8 cellular contexts compared by ENCODE assay signal in the genomic region with DNA sequence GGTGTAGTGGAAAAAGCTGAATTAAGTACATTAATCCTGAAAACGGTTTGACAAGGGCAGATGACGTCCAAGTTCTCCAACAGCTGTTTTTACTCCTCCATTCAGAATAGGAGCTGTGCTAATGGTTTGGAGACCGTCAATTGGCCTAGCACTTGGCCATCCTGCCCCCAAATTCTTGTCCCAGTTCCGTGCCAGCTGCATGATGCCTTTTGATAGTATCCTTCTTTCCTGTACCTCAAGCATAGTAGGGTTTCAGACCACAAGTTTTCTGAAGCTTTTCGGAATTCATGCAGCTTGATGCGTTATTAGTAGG. TPM values are rescaled to one million over a fixed set of nuclear protein-coding genes. Genes with fewer than 3 reads are reported as not detected.
DNase-seq lines count a peak whose midpoint lies in the region; ATAC-seq, FAIRE-seq and TF ChIP-seq lines count a peak whose summit lies in the region.

No MANE protein-coding gene starts in this region.

- no peaks in the 10 kb centered on the region for H3K36me3 ChIP-seq in OCI-LY1 (ENCODE audit: insufficient read depth, low read length)
- no peaks in the 10 kb centered on the region for H3K36me3 ChIP-seq in effector memory CD4-positive, alpha-beta T cell (ENCODE audit: control insufficient read depth, insufficient read depth, low read length)
- H3K36me3 ChIP-seq in mucosa of rectum (ENCODE audit: control insufficient read depth in 2 of 2, insufficient read depth in 2 of 2, low read length in 2 of 2) = peaks cover 0 to 2% of the 10 kb centered on the region in 2 donors

- H3K4me1 ChIP-seq in OCI-LY1 (ENCODE audit: insufficient read depth, low read length, severe bottlenecking) (peaks cover 15% of the 10 kb centered on the region), mucosa of rectum (ENCODE audit: control insufficient read depth in 2 of 2, insufficient read depth in 2 of 2, low read length in 2 of 2) (peaks cover 2 to 8% of the 10 kb centered on the region in 2 donors)
- no peaks in the 10 kb centered on the region for H3K4me1 ChIP-seq in effector memory CD4-positive, alpha-beta T cell (ENCODE audit: control insufficient read depth, insufficient read depth, low read length, poor library complexity, severe bottlenecking)

- TF ChIP-seq CTCF in OCI-LY1 (IDR thresholded peaks at IDR 0.05; ENCODE audit: low read length) (no peak), D721Med (IDR thresholded peaks at IDR 0.05; ENCODE audit: insufficient read depth, missing control alignments) (no peak)

- H3K9me3 ChIP-seq in OCI-LY1 (ENCODE audit: low read length) (no peaks in the 10 kb centered on the region), mucosa of rectum (ENCODE audit: control insufficient read depth in 2 of 2, low read length in 2 of 2) (no peaks in the 10 kb centered on the region)
- no peaks in the 10 kb centered on the region for H3K9me3 ChIP-seq in effector memory CD4-positive, alpha-beta T cell (ENCODE audit: control insufficient read depth, low read length)

- DNase-seq in activated T-cell treated with anti-CD3 and anti-CD28 coated beads, Interleukin-2, amount 50 U/mL, for 4 hours = no peak
- no peak for DNase-seq in activated T-cell treated with anti-CD3 and anti-CD28 coated beads, Interleukin-2, amount 50 U/mL, for 48 hours
- no peak for DNase-seq in effector memory CD4-positive, alpha-beta T cell
- DNase-seq in D721Med (ENCODE audit: insufficient read length, low spot score) = no peak
- no peak for DNase-seq in NCI-H1092 (lab: John Stamatoyannopoulos, UW)

- H3F3A ChIP-seq in OCI-LY1 (ENCODE audit: insufficient read depth, low read length) = no peaks in the 10 kb centered on the region

- H3K4me1 Mint-ChIP-seq in activated T-cell treated with anti-CD3 and anti-CD28 coated beads, Interleukin-2, amount 50 U/mL, for 4 hours (ENCODE audit: low read depth) = peaks cover 24% of the 10 kb centered on the region

- H3K27me3 ChIP-seq in OCI-LY1 (ENCODE audit: insufficient read depth, low read length) = 0 out of 2 replicates have a peak, but pooled peaks cover 2% of the 10 kb centered on the region
- no peaks in the 10 kb centered on the region for H3K27me3 ChIP-seq in effector memory CD4-positive, alpha-beta T cell (replicated peaks; ENCODE audit: control insufficient read depth, insufficient read depth, low read length, poor library complexity, severe bottlenecking)
- no peaks in the 10 kb centered on the region for H3K27me3 ChIP-seq in mucosa of rectum (ENCODE audit: control insufficient read depth in 2 of 2, insufficient read depth in 2 of 2, low read length in 2 of 2)

- no peaks in the 10 kb centered on the region for H3K9me3 Mint-ChIP-seq in activated T-cell treated with anti-CD3 and anti-CD28 coated beads, Interleukin-2, amount 50 U/mL, for 4 hours

- no peaks in the 10 kb centered on the region for H3K27me3 Mint-ChIP-seq in activated T-cell treated with anti-CD3 and anti-CD28 coated beads, Interleukin-2, amount 50 U/mL, for 4 hours (ENCODE audit: low read depth)

- FAIRE-seq in D721Med (lab: Jason Lieb, UNC) = no peak

- H3K4me3 Mint-ChIP-seq in activated T-cell treated with anti-CD3 and anti-CD28 coated beads, Interleukin-2, amount 50 U/mL, for 4 hours = peak overlapping the region; percentile 88

- H3K9me2 ChIP-seq in OCI-LY1 (ENCODE audit: low read depth, low read length) = no peaks in the 10 kb centered on the region

- no peak for ATAC-seq in activated T-cell treated with anti-CD3 and anti-CD28 coated beads, Interleukin-2, amount 50 U/mL, for 4 hours
- no peak for ATAC-seq in activated CD4-positive, CD25-positive, alpha-beta regulatory T cell treated with anti-CD3 and anti-CD28 coated beads, Interleukin-2, amount 50 U/mL, for 24 hours

- H3K9ac ChIP-seq in OCI-LY1 (ENCODE audit: low read length) (peak overlapping the region; percentile 87), mucosa of rectum (ENCODE audit: low read depth in 1 of 2, low read length in 2 of 2) (peak overlapping the region; percentile 92 to 96)

- H3K27ac ChIP-seq in OCI-LY1 (ENCODE audit: low read depth, low read length, poor library complexity, severe bottlenecking) (no peak overlapping the region), mucosa of rectum (ENCODE audit: low read depth in 2 of 2, low read length in 2 of 2) (peak overlapping the region; percentile 88 to 90)
- H3K27ac ChIP-seq in effector memory CD4-positive, alpha-beta T cell (ENCODE audit: insufficient read depth, low read length, poor library complexity, severe bottlenecking) = peak overlapping the region; percentile 57

- no peaks in the 10 kb centered on the region for H4K20me1 ChIP-seq in OCI-LY1 (ENCODE audit: insufficient read depth, low read length)

- peaks cover under 1% of the 10 kb centered on the region for H3K36me3 Mint-ChIP-seq in activated T-cell treated with anti-CD3 and anti-CD28 coated beads, Interleukin-2, amount 50 U/mL, for 4 hours (ENCODE audit: insufficient read depth)

- H3K4me2 ChIP-seq in OCI-LY1 (ENCODE audit: low read length) = peak overlapping the region; percentile 91

- no peaks in the 10 kb centered on the region for H3K79me2 ChIP-seq in OCI-LY1 (ENCODE audit: insufficient read depth, low read length)

- H3K4me3 ChIP-seq in OCI-LY1 (ENCODE audit: low read depth, low read length, poor library complexity, severe bottlenecking) = peak overlapping the region; percentile 85
- H3K4me3 ChIP-seq in effector memory CD4-positive, alpha-beta T cell (ENCODE audit: insufficient read depth, low read depth, low read length, poor library complexity, severe bottlenecking) = peak overlapping the region; percentile 64
- H3K4me3 ChIP-seq in mucosa of rectum (ENCODE audit: low read length in 2 of 2) = peak overlapping the region; percentile 83 to 96

- peak overlapping the region; percentile 87 for H2AFZ ChIP-seq in OCI-LY1 (ENCODE audit: low read length)

RNA-seq across cellular contexts. Expression of a gene that starts 0.6 kb away (rescaled TPM):
- total RNA-seq in activated T-cell treated with anti-CD3 and anti-CD28 coated beads, Interleukin-2, amount 50 U/mL, for 4 hours = 10 to 100 TPM; 31.6 to 56.4 (median 48.9) TPM
